Comparison of ENCODE assay signal across 8 cellular contexts in genomic region chr14:23321572-23322547, GRCh38. TPM values are rescaled to one million over a fixed set of nuclear protein-coding genes. Genes with fewer than 3 reads are reported as not detected.
DNase-seq lines count a peak whose midpoint lies in the region; ATAC-seq and TF ChIP-seq lines count a peak whose summit lies in the region.

No MANE protein-coding gene starts in this region.

- H3K9me3 Mint-ChIP-seq in naive thymus-derived CD8-positive, alpha-beta T cell = peaks cover 0 to 5% (median 0%) of the 10 kb centered on the region in 9 donors

- DNase-seq in NCI-H226 = peak; percentile 51
- DNase-seq in activated T-cell treated with anti-CD3 and anti-CD28 coated beads for 1 hour (ENCODE audit: low read depth) = peak; percentile 20
- DNase-seq in esophagus squamous epithelium (lab: John Stamatoyannopoulos, UW) = no peak
- peak in 8 of 10 donors; percentile 16 to 76 (median 38) for DNase-seq in naive thymus-derived CD8-positive, alpha-beta T cell
- DNase-seq in globus pallidus (ENCODE audit: low spot score) = no peak

- H3K4me1 ChIP-seq in esophagus squamous epithelium (peaks cover 15 to 37% (median 16%) of the 10 kb centered on the region in 3 donors), thymus (ENCODE audit: control insufficient read depth, insufficient read depth, low read length) (peaks cover 10% of the 10 kb centered on the region)

- peaks cover 0 to 42% (median 4%) of the 10 kb centered on the region in 3 donors for H3K36me3 Mint-ChIP-seq in naive thymus-derived CD8-positive, alpha-beta T cell

- POLR2A ChIA-PET in naive thymus-derived CD8-positive, alpha-beta T cell (lab: Charles Lee) = interaction anchor here (0.6 to 9.7 kb wide), 33 partner anchors 17 to 1885 kb away, joined by 3 to 376 read pairs (median 5); partner anchors contain the start of genes ACIN1, BCL2L2, C14orf119 and DCAF11

- no peak for TF ChIP-seq POLR2A in esophagus squamous epithelium (IDR thresholded peaks at IDR 0.05)

- H3K4me3 Mint-ChIP-seq in naive thymus-derived CD8-positive, alpha-beta T cell = peak overlapping the region; percentile 87 to 95 (median 92)

- H3K4me1 Mint-ChIP-seq in naive thymus-derived CD8-positive, alpha-beta T cell = peaks cover 20 to 32% (median 30%) of the 10 kb centered on the region in 4 donors

- H3K36me3 ChIP-seq in esophagus squamous epithelium = peaks cover 0 to 46% (median 16%) of the 10 kb centered on the region in 3 donors
- H3K36me3 ChIP-seq in thymus (ENCODE audit: control insufficient read depth, insufficient read depth) = peaks cover 29% of the 10 kb centered on the region

- peak overlapping the region; percentile 90 to 98 (median 96) for H3K27ac Mint-ChIP-seq in naive thymus-derived CD8-positive, alpha-beta T cell

- ATAC-seq in HG02610 (IDR thresholded peaks at IDR 0.05; ENCODE audit: unreplicated experiment) = peak; percentile 7
- no peak for ATAC-seq in naive thymus-derived CD8-positive, alpha-beta T cell

- TF ChIP-seq CTCF in GM12875 (IDR thresholded peaks at IDR 0.05; ENCODE audit: borderline replicate concordance, insufficient read depth, low read depth, low read length) (no peak), esophagus squamous epithelium (IDR thresholded peaks at IDR 0.05) (no peak)

- H3K9me3 ChIP-seq in esophagus squamous epithelium (no peaks in the 10 kb centered on the region), thymus (ENCODE audit: control insufficient read depth) (no peaks in the 10 kb centered on the region)

- intact Hi-C loops in esophagus squamous epithelium (cut with DNase I) = no loop called here

- peak overlapping the region; percentile 94 to 100 (median 99) for H3K27ac ChIP-seq in esophagus squamous epithelium
- peak overlapping the region; percentile 93 for H3K27ac ChIP-seq in thymus (ENCODE audit: low read depth)

- H3K4me3 ChIP-seq in GM12875 (ENCODE audit: low read depth, low read length) = peak overlapping the region; percentile 54
- peak overlapping the region; percentile 94 to 99 (median 95) for H3K4me3 ChIP-seq in esophagus squamous epithelium
- H3K4me3 ChIP-seq in thymus (ENCODE audit: low read length) = peak overlapping the region; percentile 96

- WGBS in esophagus squamous epithelium, 2 donors = 0 to 2% methylated on average over 15 to 32 of the region's 64 CpGs
- 1% methylated on average over 64 of the region's 64 CpGs for WGBS in thymus

- no peaks in the 10 kb centered on the region for H3K27me3 Mint-ChIP-seq in naive thymus-derived CD8-positive, alpha-beta T cell

- H3K27me3 ChIP-seq in esophagus squamous epithelium = no peaks in the 10 kb centered on the region
- no peaks in the 10 kb centered on the region for H3K27me3 ChIP-seq in thymus (ENCODE audit: control insufficient read depth, insufficient read depth)

RNA-seq across cellular contexts. Expression of gene PABPN1, which starts 0.6 kb away (rescaled TPM):
- total RNA-seq in esophagus squamous epithelium = 10 to 100 TPM; 28.2 to 63.8 (median 51.3) TPM
- 100 to 1,000 TPM; 214 to 218 TPM for total RNA-seq in naive thymus-derived CD8-positive, alpha-beta T cell
- 10 to 100 TPM; 84.3 to 96.9 (median 88.5) TPM for polyA plus RNA-seq in naive thymus-derived CD8-positive, alpha-beta T cell
- polyA plus RNA-seq in thymus = 164 TPM

RNA-seq across cellular contexts. Expression of gene BCL2L2, which starts 15.2 kb away (rescaled TPM):
- total RNA-seq in esophagus squamous epithelium = 10 to 100 TPM; 36.7 to 57.8 (median 47.4) TPM
- total RNA-seq in naive thymus-derived CD8-positive, alpha-beta T cell = 1 to 10 TPM; 3.8 to 4.2 TPM
- not detected for polyA plus RNA-seq in naive thymus-derived CD8-positive, alpha-beta T cell
- 20.6 TPM for polyA plus RNA-seq in thymus

RNA-seq across cellular contexts. Expression of gene PPP1R3E, which starts 19.2 kb away (rescaled TPM):
- total RNA-seq in esophagus squamous epithelium = 1 to 10 TPM; 1.7 to 7.1 (median 3.4) TPM
- total RNA-seq in naive thymus-derived CD8-positive, alpha-beta T cell = 100 to 1,000 TPM; 113 to 119 TPM
- polyA plus RNA-seq in naive thymus-derived CD8-positive, alpha-beta T cell = 1 to 10 TPM; 2.6 to 3.1 (median 3.1) TPM
- polyA plus RNA-seq in thymus = 43.1 TPM

RNA-seq across cellular contexts. Expression of gene SLC22A17, which starts 30.8 kb away (rescaled TPM):
- total RNA-seq in esophagus squamous epithelium = 1 to 10 TPM in 3 of 4 donors, under 1 TPM in 1; 0.88 to 9.2 (median 3.3) TPM
- total RNA-seq in naive thymus-derived CD8-positive, alpha-beta T cell = 10 to 100 TPM; 20.8 to 22.6 TPM
- polyA plus RNA-seq in naive thymus-derived CD8-positive, alpha-beta T cell = 1 to 10 TPM; 3.9 to 9.6 (median 5.5) TPM
- 6.3 TPM for polyA plus RNA-seq in thymus

RNA-seq across cellular contexts. Expression of gene HOMEZ, which starts 35.9 kb away (rescaled TPM):
- 10 to 100 TPM in 1 of 4 donors, 1 to 10 TPM in 3; 7.9 to 10.6 (median 9.5) TPM for total RNA-seq in esophagus squamous epithelium
- 10 to 100 TPM; 15.4 to 16.0 TPM for total RNA-seq in naive thymus-derived CD8-positive, alpha-beta T cell
- 1 to 10 TPM; 3.9 to 6.1 (median 5.9) TPM for polyA plus RNA-seq in naive thymus-derived CD8-positive, alpha-beta T cell
- 10.2 TPM for polyA plus RNA-seq in thymus

Comparison
In these comparisons a context has a peak if more than half of its experiments do, and no peak if none do; other contexts are left out.
1. DNase-seq: peak in NCI-H226 (single experiment), activated T-cell treated with anti-CD3 and anti-CD28 coated beads for 1 hour (single experiment) and naive thymus-derived CD8-positive, alpha-beta T cell (8 of 10); none in esophagus squamous epithelium (single experiment) and globus pallidus (single experiment).
2. RNA of gene BCL2L2, which starts 15.2 kb away (total RNA-seq): 36.7 to 57.8 TPM in esophagus squamous epithelium; 3.8 to 4.2 TPM in naive thymus-derived CD8-positive, alpha-beta T cell; every median in the first group is over 4 times any median in the second.
3. RNA of gene PPP1R3E, which starts 19.2 kb away (total RNA-seq): 113 to 119 TPM in naive thymus-derived CD8-positive, alpha-beta T cell; 1.7 to 7.1 TPM in esophagus squamous epithelium; every median in the first group is over 10 times any median in the second.
4. Peak in every context shown above with its lines, with median percentiles within 50 percentile points of each other: H3K4me3 ChIP-seq.